Comparison of ENCODE assay signal across 31 cellular contexts in genomic region chr21:20646431-20646830, GRCh38.
"Had no signal": no experiment of that assay in that cellular context is flagged by ENCODE, and none has a peak within 500 bp of the region (broad histone marks: within the 10 kb centered on the region; RNA-seq: fewer than 3 reads in every experiment).

No MANE protein-coding gene starts in this region.

- H3K27me3 ChIP-seq: ascending aorta, body of pancreas, colonic mucosa, esophagus squamous epithelium, gastroesophageal sphincter had no signal

- H3K4me3 Mint-ChIP-seq: activated B cell treated with CpG ODN at 0.5 μM for 24 hours; activated CD8-positive, alpha-beta T cell treated with anti-CD3 and anti-CD28 coated beads for 36 hours; activated naive CD8-positive, alpha-beta T cell; activated T-cell treated with anti-CD3 and anti-CD28 coated beads, Interleukin-2, amount 50 U/mL, for 4 hours; activated T-helper 17 cell treated with anti-CD3 and anti-CD28 coated beads, Interleukin-2, amount 50 U/mL, for 72 hours; T-helper 17 cell; T-helper 2 cell treated with Interferon-gamma antibody and Interleukin-4, amounts not matched to agents 5 μg/mL and 100 μg/mL, for 36 hours had no signal

- H3K4me3 ChIP-seq: ascending aorta, body of pancreas, colonic mucosa, esophagus squamous epithelium, gastroesophageal sphincter had no signal

- H3K27me3 Mint-ChIP-seq: activated B cell treated with CpG ODN at 0.5 μM for 24 hours; activated CD8-positive, alpha-beta T cell treated with anti-CD3 and anti-CD28 coated beads for 36 hours; activated naive CD8-positive, alpha-beta T cell; activated T-helper 17 cell treated with anti-CD3 and anti-CD28 coated beads, Interleukin-2, amount 50 U/mL, for 72 hours; T-helper 17 cell had no signal

- H3K27ac ChIP-seq: ascending aorta, body of pancreas, colonic mucosa, epithelial cell of prostate, esophagus squamous epithelium, gastroesophageal sphincter, WERI-Rb-1 had no signal

- H3K36me3 Mint-ChIP-seq: activated naive CD8-positive, alpha-beta T cell had no signal

- FAIRE-seq: endometrium, endothelial cell of umbilical vein had no signal

- H3K4me1 ChIP-seq: ascending aorta, body of pancreas, colonic mucosa, esophagus squamous epithelium, gastroesophageal sphincter had no signal

- H3K9me3 ChIP-seq: ascending aorta, body of pancreas, colonic mucosa, gastroesophageal sphincter had no signal

- DNase-seq: activated B cell treated with CpG ODN at 0.5 μM for 24 hours; activated CD4-positive, alpha-beta T cell treated with anti-CD3 and anti-CD28 coated beads for 48 hours; activated CD4-positive, alpha-beta T cell treated with anti-CD3 and anti-CD28 coated beads, Interleukin-2, amount 50 U/mL, for 1 hour; activated CD4-positive, alpha-beta T cell treated with anti-CD3 and anti-CD28 coated beads, Interleukin-2, amount 50 U/mL, for 48 hours; activated CD8-positive, alpha-beta memory T cell treated with anti-CD3 and anti-CD28 coated beads for 24 hours; activated CD8-positive, alpha-beta T cell treated with anti-CD3 and anti-CD28 coated beads for 36 hours; activated effector memory CD4-positive, alpha-beta T cell treated with Interleukin-2 at 50 U/mL for 16 hours; activated gamma-delta T cell treated with Interleukin-2 at 50 U/mL for 16 hours; activated naive CD4-positive, alpha-beta T cell treated with anti-CD3 and anti-CD28 coated beads, Interleukin-2, amount 50 U/mL, for 16 hours; activated naive CD4-positive, alpha-beta T cell treated with Interleukin-2 at 50 U/mL for 16 hours; activated T-cell treated with anti-CD3 and anti-CD28 coated beads, Interleukin-2, amount 50 U/mL, for 4 hours; body of pancreas; central memory CD4-positive, alpha-beta T cell; cerebellar nuclear complex; colonic mucosa; effector CD8-positive, alpha-beta T cell; esophagus squamous epithelium; foreskin melanocyte; T-helper 1 cell; T-helper 17 cell; T1000; WERI-Rb-1 had no signal

- H3K36me3 ChIP-seq: ascending aorta, colonic mucosa, esophagus squamous epithelium, gastroesophageal sphincter, WERI-Rb-1 had no signal

- H3K4me1 Mint-ChIP-seq: activated B cell treated with CpG ODN at 0.5 μM for 24 hours; activated T-helper 17 cell treated with anti-CD3 and anti-CD28 coated beads, Interleukin-2, amount 50 U/mL, for 72 hours; T-helper 17 cell had no signal

- ATAC-seq: activated CD4-positive, CD25-positive, alpha-beta regulatory T cell treated with anti-CD3 and anti-CD28 coated beads, Interleukin-2, amount 50 U/mL, for 24 hours; activated CD8-positive, alpha-beta T cell treated with anti-CD3 and anti-CD28 coated beads for 36 hours; activated T-cell treated with anti-CD3 and anti-CD28 coated beads, Interleukin-2, amount 50 U/mL, for 4 hours; activated T-helper 17 cell treated with anti-CD3 and anti-CD28 coated beads, Interleukin-2, amount 50 U/mL, for 72 hours; body of pancreas; gastroesophageal sphincter; T-helper 17 cell had no signal

- H3K27ac Mint-ChIP-seq: activated B cell treated with CpG ODN at 0.5 μM for 24 hours; activated CD8-positive, alpha-beta T cell treated with anti-CD3 and anti-CD28 coated beads for 36 hours; activated naive CD8-positive, alpha-beta T cell; activated T-helper 17 cell treated with anti-CD3 and anti-CD28 coated beads, Interleukin-2, amount 50 U/mL, for 72 hours; T-helper 17 cell; T-helper 2 cell treated with Interferon-gamma antibody and Interleukin-4, amounts not matched to agents 5 μg/mL and 100 μg/mL, for 36 hours had no signal
